15 cellular contexts compared by ENCODE assay signal in genomic region chr1:26630634-26631033, GRCh38.
DNase-seq lines count a peak whose midpoint lies in the region; ATAC-seq and TF ChIP-seq lines count a peak whose summit lies in the region.
"Had no signal": no experiment of that assay in that cellular context is flagged by ENCODE, and none has a peak within 500 bp of the region (broad histone marks: within the 10 kb centered on the region; RNA-seq: fewer than 3 reads in every experiment).

No MANE protein-coding gene starts in this region.

- H3K79me2 ChIP-seq in GM23338 (replicated peaks; ENCODE audit: insufficient read depth), result no peaks in the 10 kb centered on the region

- no peak for DNase-seq in GM23338 (ENCODE audit: low spot score)
- no peak for DNase-seq in mesenchymal stem cell
- DNase-seq in stimulated activated naive B cell treated with anti-CD40 and anti-IgM and Interleukin-4, amounts not matched to agents 10 μg/mL and 1 μg/mL and 100 μg/mL, for 72 hours, result no peak
- DNase-seq in NCI-H1105 treated with DMSO at 0.1 percent for 48 hours (lab: John Stamatoyannopoulos, UW), result no peak
- DNase-seq in A172 (ENCODE audit: low spot score), result no peak
- DNase-seq: C1 segment of cervical spinal cord, DMS79, NCI-H1105, NCI-H1694, Peyer's patch had no signal

- no peak overlapping the region for H3K4me3 ChIP-seq in GM23338
- no peak overlapping the region for H3K4me3 ChIP-seq in mesenchymal stem cell (ENCODE audit: insufficient read depth in 1 of 2, low read depth in 1 of 2, low read length in 2 of 2)
- H3K4me3 ChIP-seq: HAP-1, Peyer's patch, SJSA1 had no signal

- no peak overlapping the region for H3K27ac Mint-ChIP-seq in GM23338
- peak overlapping the region; percentile 91 for H3K27ac Mint-ChIP-seq in dendritic cell treated with granulocyte-macrophage colony-stimulating factor and Interleukin-4, amounts not matched to agents 40 ng/mL and 50 ng/mL, for 4 days
- H3K27ac Mint-ChIP-seq in stimulated activated naive B cell treated with anti-CD40 and anti-IgM and Interleukin-4, amounts not matched to agents 10 μg/mL and 1 μg/mL and 100 μg/mL, for 72 hours, result peak overlapping the region; percentile 86

- H3K9me3 ChIP-seq in mesenchymal stem cell (ENCODE audit: control insufficient read depth, low read length), result no peaks in the 10 kb centered on the region
- H3K9me3 ChIP-seq: HAP-1, Peyer's patch, SJSA1 had no signal

- ATAC-seq in GM23338 (no peak), GM19351 (IDR thresholded peaks at IDR 0.05; ENCODE audit: unreplicated experiment) (no peak)
- no peak for ATAC-seq in stimulated activated naive B cell treated with anti-CD40 and anti-IgM and Interleukin-4, amounts not matched to agents 10 μg/mL and 1 μg/mL and 100 μg/mL, for 72 hours (replicated peaks)

- H3K4me1 Mint-ChIP-seq in GM23338, result peaks cover 3% of the 10 kb centered on the region; the same call in 1 of the 3 replicates
- peaks cover 52% of the 10 kb centered on the region for H3K4me1 Mint-ChIP-seq in dendritic cell treated with granulocyte-macrophage colony-stimulating factor and Interleukin-4, amounts not matched to agents 40 ng/mL and 50 ng/mL, for 4 days (ENCODE audit: low read depth)
- H3K4me1 Mint-ChIP-seq in stimulated activated naive B cell treated with anti-CD40 and anti-IgM and Interleukin-4, amounts not matched to agents 10 μg/mL and 1 μg/mL and 100 μg/mL, for 72 hours, result peaks cover 14 to 61% of the 10 kb centered on the region in 2 donors

- H3K36me3 Mint-ChIP-seq in GM23338 (ENCODE audit: low read depth), result no peaks in the 10 kb centered on the region
- H3K36me3 Mint-ChIP-seq in dendritic cell treated with granulocyte-macrophage colony-stimulating factor and Interleukin-4, amounts not matched to agents 40 ng/mL and 50 ng/mL, for 4 days (ENCODE audit: low read depth), result no peaks in the 10 kb centered on the region
- H3K36me3 Mint-ChIP-seq in stimulated activated naive B cell treated with anti-CD40 and anti-IgM and Interleukin-4, amounts not matched to agents 10 μg/mL and 1 μg/mL and 100 μg/mL, for 72 hours, result no peaks in the 10 kb centered on the region

- no peak overlapping the region for H4K91ac ChIP-seq in mesenchymal stem cell (ENCODE audit: low read length)

- H3K9me2 ChIP-seq in GM23338 (ENCODE audit: insufficient read depth), result no peaks in the 10 kb centered on the region

- no peak overlapping the region for H2BK12ac ChIP-seq in mesenchymal stem cell (ENCODE audit: low read length in 2 of 2)

- H3K23ac ChIP-seq in mesenchymal stem cell (ENCODE audit: low read length in 2 of 2), result no peak overlapping the region

- H4K8ac ChIP-seq in mesenchymal stem cell (ENCODE audit: low read length), result no peak overlapping the region

- H3K4ac ChIP-seq in mesenchymal stem cell (ENCODE audit: low read depth in 1 of 2, low read length in 2 of 2), result no peak overlapping the region

- 94% methylated on average over 3 of the region's 3 CpGs for WGBS in mesenchymal stem cell

- H3K27me3 ChIP-seq in GM23338 (ENCODE audit: insufficient read depth), result no peaks in the 10 kb centered on the region
- no peaks in the 10 kb centered on the region for H3K27me3 ChIP-seq in mesenchymal stem cell (ENCODE audit: control insufficient read depth in 1 of 2, insufficient read depth in 1 of 2, low read length in 2 of 2)
- H3K27me3 ChIP-seq: Peyer's patch, SJSA1 had no signal

- no peak overlapping the region for H3K9ac ChIP-seq in mesenchymal stem cell (ENCODE audit: low read length)

- H3K4me2 ChIP-seq in GM23338, result no peak overlapping the region
- H3K4me2 ChIP-seq in mesenchymal stem cell (ENCODE audit: low read length, poor library complexity, severe bottlenecking), result no peak overlapping the region

- H3K27ac ChIP-seq in GM23338 (ENCODE audit: low read depth) (no peak overlapping the region), mesenchymal stem cell (ENCODE audit: low read length, poor library complexity, severe bottlenecking) (peak overlapping the region; percentile 33)
- H3K27ac ChIP-seq: HL-60, Peyer's patch, SJSA1 had no signal

- H3K4me3 Mint-ChIP-seq in GM23338, result no peak overlapping the region
- H3K4me3 Mint-ChIP-seq in dendritic cell treated with granulocyte-macrophage colony-stimulating factor and Interleukin-4, amounts not matched to agents 40 ng/mL and 50 ng/mL, for 4 days, result no peak overlapping the region
- H3K4me3 Mint-ChIP-seq in stimulated activated naive B cell treated with anti-CD40 and anti-IgM and Interleukin-4, amounts not matched to agents 10 μg/mL and 1 μg/mL and 100 μg/mL, for 72 hours, result no peak overlapping the region

- H2BK120ac ChIP-seq in mesenchymal stem cell (ENCODE audit: low read depth, low read length), result no peak overlapping the region

- no peaks in the 10 kb centered on the region; the same call in 1 of the 2 replicates for H4K20me1 ChIP-seq in GM23338 (replicated peaks; ENCODE audit: insufficient read depth)

- H3K27me3 Mint-ChIP-seq in GM23338 (ENCODE audit: insufficient read depth, low read depth, poor library complexity), result no peaks in the 10 kb centered on the region
- H3K27me3 Mint-ChIP-seq in dendritic cell treated with granulocyte-macrophage colony-stimulating factor and Interleukin-4, amounts not matched to agents 40 ng/mL and 50 ng/mL, for 4 days, result no peaks in the 10 kb centered on the region
- no peaks in the 10 kb centered on the region for H3K27me3 Mint-ChIP-seq in stimulated activated naive B cell treated with anti-CD40 and anti-IgM and Interleukin-4, amounts not matched to agents 10 μg/mL and 1 μg/mL and 100 μg/mL, for 72 hours

- no peaks in the 10 kb centered on the region for H3K79me1 ChIP-seq in mesenchymal stem cell (replicated peaks; ENCODE audit: low read length, poor library complexity, severe bottlenecking)

- no peak overlapping the region for H2AK5ac ChIP-seq in mesenchymal stem cell (ENCODE audit: low read length, severe bottlenecking)

- H2BK5ac ChIP-seq in mesenchymal stem cell (ENCODE audit: low read depth, low read length, poor library complexity, severe bottlenecking), result no peak overlapping the region

- intact Hi-C loops in dendritic cell treated with granulocyte-macrophage colony-stimulating factor and Interleukin-4, amounts not matched to agents 40 ng/mL and 50 ng/mL, for 4 days (cut with micrococcal nuclease), result no loop called here

- H3K9me3 Mint-ChIP-seq in GM23338, result peaks cover 10% of the 10 kb centered on the region; the same call in 2 of the 3 replicates
- no peaks in the 10 kb centered on the region for H3K9me3 Mint-ChIP-seq in dendritic cell treated with granulocyte-macrophage colony-stimulating factor and Interleukin-4, amounts not matched to agents 40 ng/mL and 50 ng/mL, for 4 days
- H3K9me3 Mint-ChIP-seq in stimulated activated naive B cell treated with anti-CD40 and anti-IgM and Interleukin-4, amounts not matched to agents 10 μg/mL and 1 μg/mL and 100 μg/mL, for 72 hours, result no peaks in the 10 kb centered on the region

- H2AFZ ChIP-seq in GM23338 (0 out of 2 replicates have a peak overlapping the region, but pooled peaks have one; percentile 69), mesenchymal stem cell (ENCODE audit: low read depth, low read length) (no peak overlapping the region)

- H3K36me3 ChIP-seq in GM23338 (ENCODE audit: insufficient read depth) (no peaks in the 10 kb centered on the region), mesenchymal stem cell (ENCODE audit: control insufficient read depth in 1 of 2, insufficient read depth in 2 of 2, low read depth in 1 of 2, low read length in 2 of 2) (no peaks in the 10 kb centered on the region)
- H3K36me3 ChIP-seq: HAP-1, Peyer's patch, SJSA1 had no signal

- H3K14ac ChIP-seq in mesenchymal stem cell (ENCODE audit: low read length in 2 of 2), result no peak overlapping the region

- H3K4me1 ChIP-seq in GM23338 (ENCODE audit: insufficient read depth) (no peaks in the 10 kb centered on the region), mesenchymal stem cell (ENCODE audit: control insufficient read depth, insufficient read depth, low read depth, low read length) (peaks cover 6% of the 10 kb centered on the region)
- H3K4me1 ChIP-seq: SJSA1 had no signal

- TF ChIP-seq CTCF in GM23338 (conservative IDR thresholded peaks at IDR 0.05; ENCODE audit: low read depth in 2 of 2), result no peak

- no peaks in the 10 kb centered on the region for H3F3A ChIP-seq in GM23338 (replicated peaks; ENCODE audit: low read depth)

- no peak overlapping the region for H2BK15ac ChIP-seq in mesenchymal stem cell (ENCODE audit: low read depth, poor library complexity, severe bottlenecking)

- no peak overlapping the region for H3K18ac ChIP-seq in mesenchymal stem cell (ENCODE audit: low read depth in 1 of 2, low read length in 2 of 2)
